Comparison of ENCODE assay signal across 21 cellular contexts in the genomic region with DNA sequence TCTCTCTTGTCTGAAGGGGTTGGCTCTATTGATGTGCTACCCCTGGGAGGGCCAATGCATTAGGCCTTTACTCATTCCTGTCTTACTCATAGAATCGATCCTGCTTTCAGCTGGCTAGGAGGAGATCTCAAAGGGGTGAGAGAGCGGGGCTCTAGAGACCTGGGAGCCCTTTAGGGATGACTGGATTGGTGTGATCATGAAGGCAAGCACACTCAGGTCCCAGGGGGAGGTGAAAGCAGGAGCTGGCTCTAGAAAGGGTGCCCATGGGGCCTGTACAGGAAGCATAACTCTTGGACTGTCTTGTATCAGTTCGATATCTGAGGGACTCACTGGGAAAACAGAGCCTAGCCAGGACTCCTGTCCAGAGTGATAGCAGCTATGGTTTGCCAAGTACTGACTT. TPM values are rescaled to one million over a fixed set of nuclear protein-coding genes. Genes with fewer than 3 reads are reported as not detected.
A peak's percentile ranks its signal among the peaks of the same experiment; 100 is the strongest.
DNase-seq lines count a peak whose midpoint lies in the region; ATAC-seq lines count a peak whose summit lies in the region.
"Had no signal": no experiment of that assay in that cellular context is flagged by ENCODE, and none has a peak within 500 bp of the region (broad histone marks: within the 10 kb centered on the region; RNA-seq: fewer than 3 reads in every experiment).

No MANE protein-coding gene starts in this region.

- no peak for DNase-seq in activated CD4-positive, alpha-beta T cell treated with anti-CD3 and anti-CD28 coated beads for 36 hours
- DNase-seq in activated CD4-positive, alpha-beta T cell treated with anti-CD3 and anti-CD28 coated beads, Interleukin-2, amount 50 U/mL, for 48 hours, result no peak
- no peak for DNase-seq in activated T-helper 1 cell treated with anti-CD3 and anti-CD28 coated beads, Interleukin-12 subunit alpha, Interleukin-12 subunit beta, Interleukin-2, Interleukin-4 antibody, amounts not matched to agents 30 ng/mL and 10 ng/mL and 1 ng/mL, durations not matched to agents 14 hours and 24 hours and 36 hours (ENCODE audit: low spot score)
- no peak for DNase-seq in natural killer cell treated with Interleukin-12 subunit alpha and Interleukin-12 subunit beta and Interleukin-15 and Interleukin-18, amount 100 ng/mL, for 72 hours (ENCODE audit: low spot score)
- DNase-seq in NCI-H2107 treated with DMSO at 0.1 percent for 48 hours (lab: John Stamatoyannopoulos, UW; ENCODE audit: unreplicated experiment), result no peak
- DNase-seq: activated CD4-positive, alpha-beta T cell treated with anti-CD3 and anti-CD28 coated beads, Interleukin-2, amount 50 U/mL, for 1 hour; activated naive CD8-positive, alpha-beta T cell treated with anti-CD3 and anti-CD28 coated beads, Interleukin-2, amount 10 ng/mL, durations not matched to agents 7 days and 5 days; body of pancreas; KG1; NCI-H2171; NCI-H774; nucleus accumbens; SHP77 treated with DMSO at 0.1 percent for 48 hours; stimulated activated CD4-positive, alpha-beta T cell treated with anti-CD3 and anti-CD28 coated beads, Interleukin-4, amount 100 ng/mL, for 24 hours had no signal

- H3K4me1 ChIP-seq in BLaER1 treated with 17β-estradiol and CSF1 and Interleukin-3, amounts not matched to agents 10 nM and 100 nM, result peaks cover 8 to 46% (median 11%) of the 10 kb centered on the region in 10 experiments; a peak in 18 of 20 replicates

- no peak overlapping the region for H3K4me3 Mint-ChIP-seq in activated CD4-positive, alpha-beta T cell treated with anti-CD3 and anti-CD28 coated beads for 36 hours
- H3K4me3 Mint-ChIP-seq in activated T-helper 1 cell treated with anti-CD3 and anti-CD28 coated beads, Interleukin-12 subunit alpha, Interleukin-12 subunit beta, Interleukin-2, Interleukin-4 antibody, amounts not matched to agents 30 ng/mL and 10 ng/mL and 1 ng/mL, durations not matched to agents 14 hours and 24 hours and 36 hours, result no peak overlapping the region
- no peak overlapping the region for H3K4me3 Mint-ChIP-seq in natural killer cell treated with Interleukin-12 subunit alpha and Interleukin-12 subunit beta and Interleukin-15 and Interleukin-18, amount 100 ng/mL, for 72 hours
- H3K4me3 Mint-ChIP-seq: activated naive CD8-positive, alpha-beta T cell treated with anti-CD3 and anti-CD28 coated beads, Interleukin-2, amount 10 ng/mL, durations not matched to agents 7 days and 5 days; stimulated activated naive CD8-positive, alpha-beta T cell treated with anti-CD3 and anti-CD28 coated beads, Interleukin-15, Interleukin-2, amounts not matched to agents 100 ng/mL and 50 ng/mL, for 24 hours had no signal

- no peak overlapping the region for H3K27ac Mint-ChIP-seq in activated CD4-positive, alpha-beta T cell treated with anti-CD3 and anti-CD28 coated beads for 36 hours
- peak overlapping the region; percentile 42 for H3K27ac Mint-ChIP-seq in activated T-helper 1 cell treated with anti-CD3 and anti-CD28 coated beads, Interleukin-12 subunit alpha, Interleukin-12 subunit beta, Interleukin-2, Interleukin-4 antibody, amounts not matched to agents 30 ng/mL and 10 ng/mL and 1 ng/mL, durations not matched to agents 14 hours and 24 hours and 36 hours
- peak overlapping the region; percentile 65 to 77 for H3K27ac Mint-ChIP-seq in natural killer cell treated with Interleukin-12 subunit alpha and Interleukin-12 subunit beta and Interleukin-15 and Interleukin-18, amount 100 ng/mL, for 72 hours
- H3K27ac Mint-ChIP-seq: activated naive CD8-positive, alpha-beta T cell treated with anti-CD3 and anti-CD28 coated beads, Interleukin-2, amount 10 ng/mL, durations not matched to agents 7 days and 5 days; stimulated activated naive CD8-positive, alpha-beta T cell treated with anti-CD3 and anti-CD28 coated beads, Interleukin-15, Interleukin-2, amounts not matched to agents 100 ng/mL and 50 ng/mL, for 24 hours had no signal

- intact Hi-C loops in activated CD4-positive, alpha-beta T cell treated with anti-CD3 and anti-CD28 coated beads for 36 hours (cut with DNase I, micrococcal nuclease), result no loop called here
- intact Hi-C loops in activated T-helper 1 cell treated with anti-CD3 and anti-CD28 coated beads, Interleukin-12 subunit alpha, Interleukin-12 subunit beta, Interleukin-2, Interleukin-4 antibody, amounts not matched to agents 30 ng/mL and 10 ng/mL and 1 ng/mL, durations not matched to agents 14 hours and 24 hours and 36 hours (cut with micrococcal nuclease), result no loop called here

- peak overlapping the region; percentile 7 to 60 (median 37); a peak in 16 of 22 replicates for H3K4me2 ChIP-seq in BLaER1 treated with 17β-estradiol and CSF1 and Interleukin-3, amounts not matched to agents 10 nM and 100 nM

- CTCF ChIA-PET in activated CD4-positive, alpha-beta T cell treated with anti-CD3 and anti-CD28 coated beads for 36 hours (lab: Charles Lee), result interaction anchor here (1.0 to 4.3 kb wide), 4 partner anchors 12 to 76 kb away, joined by 4 to 23 read pairs (median 5); no protein-coding TSS in a partner anchor

- H3K9me3 ChIP-seq in BLaER1 treated with 17β-estradiol and CSF1 and Interleukin-3, amounts not matched to agents 10 nM and 100 nM (replicated peaks in 1 of 11), result peaks cover 36 to 53% (median 48%) of the 10 kb centered on the region in 11 experiments
- H3K9me3 ChIP-seq: body of pancreas, esophagus muscularis mucosa, tibial artery had no signal

- H3K9me3 Mint-ChIP-seq in activated CD4-positive, alpha-beta T cell treated with anti-CD3 and anti-CD28 coated beads for 36 hours (ENCODE audit: low read depth), result peaks cover 7% of the 10 kb centered on the region
- H3K9me3 Mint-ChIP-seq in activated T-helper 1 cell treated with anti-CD3 and anti-CD28 coated beads, Interleukin-12 subunit alpha, Interleukin-12 subunit beta, Interleukin-2, Interleukin-4 antibody, amounts not matched to agents 30 ng/mL and 10 ng/mL and 1 ng/mL, durations not matched to agents 14 hours and 24 hours and 36 hours, result peaks cover 27% of the 10 kb centered on the region
- H3K9me3 Mint-ChIP-seq in natural killer cell treated with Interleukin-12 subunit alpha and Interleukin-12 subunit beta and Interleukin-15 and Interleukin-18, amount 100 ng/mL, for 72 hours, result peaks cover 7% of the 10 kb centered on the region

- H3K9ac ChIP-seq in BLaER1 treated with 17β-estradiol and CSF1 and Interleukin-3, amounts not matched to agents 10 nM and 100 nM, result no peak overlapping the region

- H3K4me1 Mint-ChIP-seq in activated CD4-positive, alpha-beta T cell treated with anti-CD3 and anti-CD28 coated beads for 36 hours, result peaks cover 62% of the 10 kb centered on the region
- peaks cover 40% of the 10 kb centered on the region for H3K4me1 Mint-ChIP-seq in activated T-helper 1 cell treated with anti-CD3 and anti-CD28 coated beads, Interleukin-12 subunit alpha, Interleukin-12 subunit beta, Interleukin-2, Interleukin-4 antibody, amounts not matched to agents 30 ng/mL and 10 ng/mL and 1 ng/mL, durations not matched to agents 14 hours and 24 hours and 36 hours (ENCODE audit: low read depth)
- H3K4me1 Mint-ChIP-seq in natural killer cell treated with Interleukin-12 subunit alpha and Interleukin-12 subunit beta and Interleukin-15 and Interleukin-18, amount 100 ng/mL, for 72 hours (ENCODE audit: low read depth in 2 of 2), result peaks cover 46 to 49% of the 10 kb centered on the region in 2 donors

- H3K27me3 Mint-ChIP-seq in activated CD4-positive, alpha-beta T cell treated with anti-CD3 and anti-CD28 coated beads for 36 hours, result no peaks in the 10 kb centered on the region
- no peaks in the 10 kb centered on the region for H3K27me3 Mint-ChIP-seq in activated T-helper 1 cell treated with anti-CD3 and anti-CD28 coated beads, Interleukin-12 subunit alpha, Interleukin-12 subunit beta, Interleukin-2, Interleukin-4 antibody, amounts not matched to agents 30 ng/mL and 10 ng/mL and 1 ng/mL, durations not matched to agents 14 hours and 24 hours and 36 hours (ENCODE audit: insufficient read depth)
- no peaks in the 10 kb centered on the region for H3K27me3 Mint-ChIP-seq in natural killer cell treated with Interleukin-12 subunit alpha and Interleukin-12 subunit beta and Interleukin-15 and Interleukin-18, amount 100 ng/mL, for 72 hours
- H3K27me3 Mint-ChIP-seq: activated naive CD8-positive, alpha-beta T cell treated with anti-CD3 and anti-CD28 coated beads, Interleukin-2, amount 10 ng/mL, durations not matched to agents 7 days and 5 days; stimulated activated naive CD8-positive, alpha-beta T cell treated with anti-CD3 and anti-CD28 coated beads, Interleukin-15, Interleukin-2, amounts not matched to agents 100 ng/mL and 50 ng/mL, for 24 hours had no signal

- no peaks in the 10 kb centered on the region for H3K27me3 ChIP-seq in BLaER1 treated with 17β-estradiol and CSF1 and Interleukin-3, amounts not matched to agents 10 nM and 100 nM
- H3K27me3 ChIP-seq: body of pancreas, esophagus muscularis mucosa, tibial artery had no signal

- peaks cover 20% of the 10 kb centered on the region for H3K36me3 Mint-ChIP-seq in activated CD4-positive, alpha-beta T cell treated with anti-CD3 and anti-CD28 coated beads for 36 hours (ENCODE audit: low read depth)
- peaks cover 40% of the 10 kb centered on the region for H3K36me3 Mint-ChIP-seq in activated T-helper 1 cell treated with anti-CD3 and anti-CD28 coated beads, Interleukin-12 subunit alpha, Interleukin-12 subunit beta, Interleukin-2, Interleukin-4 antibody, amounts not matched to agents 30 ng/mL and 10 ng/mL and 1 ng/mL, durations not matched to agents 14 hours and 24 hours and 36 hours (ENCODE audit: low read depth)
- H3K36me3 Mint-ChIP-seq in natural killer cell treated with Interleukin-12 subunit alpha and Interleukin-12 subunit beta and Interleukin-15 and Interleukin-18, amount 100 ng/mL, for 72 hours, result peaks cover 16% of the 10 kb centered on the region

- no peak overlapping the region for H3K4me3 ChIP-seq in BLaER1 treated with 17β-estradiol and CSF1 and Interleukin-3, amounts not matched to agents 10 nM and 100 nM
- H3K4me3 ChIP-seq: body of pancreas, esophagus muscularis mucosa, lung, tibial artery had no signal

- peaks cover 4 to 54% (median 14%) of the 10 kb centered on the region in 11 experiments; a peak in 13 of 22 replicates for H4K20me1 ChIP-seq in BLaER1 treated with 17β-estradiol and CSF1 and Interleukin-3, amounts not matched to agents 10 nM and 100 nM

- H3K27ac ChIP-seq in BLaER1 treated with 17β-estradiol and CSF1 and Interleukin-3, amounts not matched to agents 10 nM and 100 nM, result peak overlapping the region in 1 of 11 experiments; percentile 8; a peak in 1 of 22 replicates
- H3K27ac ChIP-seq: body of pancreas, tibial artery had no signal

- ATAC-seq in activated CD4-positive, alpha-beta T cell treated with anti-CD3 and anti-CD28 coated beads for 36 hours, result peak; percentile 24
- no peak for ATAC-seq in natural killer cell treated with Interleukin-12 subunit alpha and Interleukin-12 subunit beta and Interleukin-15 and Interleukin-18, amount 100 ng/mL, for 72 hours
- ATAC-seq in GM19452 (IDR thresholded peaks at IDR 0.05; ENCODE audit: unreplicated experiment) (no peak), HG03139 (IDR thresholded peaks at IDR 0.05; ENCODE audit: unreplicated experiment) (no peak)
- ATAC-seq: body of pancreas had no signal

- H3K36me3 ChIP-seq in BLaER1 treated with 17β-estradiol and CSF1 and Interleukin-3, amounts not matched to agents 10 nM and 100 nM, result peaks cover 21 to 63% (median 34%) of the 10 kb centered on the region in 11 experiments; a peak in 20 of 22 replicates
- H3K36me3 ChIP-seq: esophagus muscularis mucosa, tibial artery had no signal

- POLR2A ChIA-PET in activated CD4-positive, alpha-beta T cell treated with anti-CD3 and anti-CD28 coated beads for 36 hours (lab: Charles Lee), result interaction anchor here (1.3 kb wide), 1 partner anchor 10 kb away, joined by 3 read pairs; no protein-coding TSS in a partner anchor

RNA-seq across cellular contexts. Expression of gene INPP4A, which starts 47.8 kb away (rescaled TPM):
- total RNA-seq in activated CD4-positive, alpha-beta T cell treated with anti-CD3 and anti-CD28 coated beads for 36 hours, result 10 to 100 TPM; 29.1 to 33.0 TPM
- total RNA-seq in activated T-helper 1 cell treated with anti-CD3 and anti-CD28 coated beads, Interleukin-12 subunit alpha, Interleukin-12 subunit beta, Interleukin-2, Interleukin-4 antibody, amounts not matched to agents 30 ng/mL and 10 ng/mL and 1 ng/mL, durations not matched to agents 14 hours and 24 hours and 36 hours, result 54.6 and 55.7 TPM in 2 replicates
- total RNA-seq in natural killer cell treated with Interleukin-12 subunit alpha and Interleukin-12 subunit beta and Interleukin-15 and Interleukin-18, amount 100 ng/mL, for 72 hours, result 100 to 1,000 TPM in 1 of 2 donors, 10 to 100 TPM in 1; 65.0 to 150 TPM
